9 cellular contexts compared by ENCODE assay signal in the genomic region with DNA sequence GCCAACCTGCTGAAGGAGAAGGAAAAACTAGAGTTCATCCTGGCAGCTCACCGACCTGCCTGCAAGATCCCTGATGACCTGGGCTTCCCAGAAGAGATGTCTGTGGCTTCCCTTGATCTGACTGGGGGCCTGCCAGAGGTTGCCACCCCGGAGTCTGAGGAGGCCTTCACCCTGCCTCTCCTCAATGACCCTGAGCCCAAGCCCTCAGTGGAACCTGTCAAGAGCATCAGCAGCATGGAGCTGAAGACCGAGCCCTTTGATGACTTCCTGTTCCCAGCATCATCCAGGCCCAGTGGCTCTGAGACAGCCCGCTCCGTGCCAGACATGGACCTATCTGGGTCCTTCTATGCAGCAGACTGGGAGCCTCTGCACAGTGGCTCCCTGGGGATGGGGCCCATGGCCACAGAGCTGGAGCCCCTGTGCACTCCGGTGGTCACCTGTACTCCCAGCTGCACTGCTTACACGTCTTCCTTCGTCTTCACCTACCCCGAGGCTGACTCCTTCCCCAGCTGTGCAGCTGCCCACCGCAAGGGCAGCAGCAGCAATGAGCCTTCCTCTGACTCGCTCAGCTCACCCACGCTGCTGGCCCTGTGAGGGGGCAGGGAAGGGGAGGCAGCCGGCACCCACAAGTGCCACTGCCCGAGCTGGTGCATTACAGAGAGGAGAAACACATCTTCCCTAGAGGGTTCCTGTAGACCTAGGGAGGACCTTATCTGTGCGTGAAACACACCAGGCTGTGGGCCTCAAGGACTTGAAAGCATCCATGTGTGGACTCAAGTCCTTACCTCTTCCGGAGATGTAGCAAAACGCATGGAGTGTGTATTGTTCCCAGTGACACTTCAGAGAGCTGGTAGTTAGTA. TPM values are rescaled to one million over a fixed set of nuclear protein-coding genes. Genes with fewer than 3 reads are reported as not detected.
DNase-seq lines count a peak whose midpoint lies in the region; ATAC-seq, FAIRE-seq and TF ChIP-seq lines count a peak whose summit lies in the region.
"Had no signal": no experiment of that assay in that cellular context is flagged by ENCODE, and none has a peak within 500 bp of the region (broad histone marks: within the 10 kb centered on the region; RNA-seq: fewer than 3 reads in every experiment).

No MANE protein-coding gene starts in this region.

- no peaks in the 10 kb centered on the region for H3K9me1 ChIP-seq in K562 (ENCODE audit: control insufficient read depth, insufficient read depth, low read length)

- H3K27ac ChIP-seq in K562 (ENCODE audit: extremely low read depth, low read depth, low read length) (no peak overlapping the region), stomach (peak overlapping the region; percentile 22 to 97 (median 97))

- H3K79me2 ChIP-seq in K562 (ENCODE audit: control insufficient read depth, insufficient read depth, low read length) = peaks cover 5% of the 10 kb centered on the region; the same call in 1 of the 3 replicates

- peaks cover 7% of the 10 kb centered on the region for H3K27me3 Mint-ChIP-seq in activated CD4-positive, alpha-beta T cell treated with anti-CD3 and anti-CD28 coated beads for 36 hours

- intact Hi-C loops in activated CD4-positive, alpha-beta T cell treated with anti-CD3 and anti-CD28 coated beads for 36 hours (cut with DNase I, micrococcal nuclease) = no loop called here
- intact Hi-C loops in K562 (cut with micrococcal nuclease) (no loop called here), stomach (cut with DNase I; ENCODE audit: low total_unique reads) (no loop called here)

- H3K4me3 ChIP-seq in K562 = no peak overlapping the region; the same call in 1 of the 2 replicates
- peak overlapping the region; percentile 65 to 93 (median 72) for H3K4me3 ChIP-seq in stomach

- H3K36me3 ChIP-seq in K562 (ENCODE audit: control insufficient read depth, insufficient read depth, low read length) = peaks cover 18% of the 10 kb centered on the region; the same call in 2 of the 3 replicates
- peaks cover 12 to 24% (median 20%) of the 10 kb centered on the region in 4 donors for H3K36me3 ChIP-seq in stomach

- TF ChIP-seq POLR2A in K562 (conservative IDR thresholded peaks at IDR 0.05) (no peak), stomach (IDR thresholded peaks at IDR 0.05) (peak in 1 of 4 donors; percentile 43)

- H3K27me3 ChIP-seq in K562 (ENCODE audit: control insufficient read depth in 2 of 2, insufficient read depth in 2 of 2, low read length in 2 of 2) (no peaks in the 10 kb centered on the region), stomach (no peaks in the 10 kb centered on the region)

- peaks cover 24% of the 10 kb centered on the region for H3K4me1 Mint-ChIP-seq in activated CD4-positive, alpha-beta T cell treated with anti-CD3 and anti-CD28 coated beads for 36 hours

- DNase-seq in activated CD4-positive, alpha-beta T cell treated with anti-CD3 and anti-CD28 coated beads for 36 hours = no peak
- DNase-seq in activated CD4-positive, alpha-beta T cell treated with anti-CD3 and anti-CD28 coated beads, Interleukin-2, amount 50 U/mL, for 48 hours = no peak
- DNase-seq in K562 (ENCODE audit: extremely low read depth in 1 of 4, low spot score in 3 of 4) (no peak), left kidney (ENCODE audit: low read depth, low spot score) (peak; percentile 33), stomach (no peak), HUDEP-2 (lab: John Stamatoyannopoulos, UW; ENCODE audit: unreplicated experiment in 76 of 76) (no peak), NCI-H446 (lab: John Stamatoyannopoulos, UW) (no peak), NCI-H2081 (lab: John Stamatoyannopoulos, UW) (no peak)

- H3K9ac ChIP-seq in K562 (ENCODE audit: insufficient read depth in 1 of 2, low read depth in 2 of 2, low read length in 2 of 2) = peak overlapping the region in 1 of 2 experiments; percentile 62; a peak in 1 of 4 replicates

- H3K36me3 Mint-ChIP-seq in activated CD4-positive, alpha-beta T cell treated with anti-CD3 and anti-CD28 coated beads for 36 hours (ENCODE audit: low read depth) = peaks cover 33% of the 10 kb centered on the region

- in situ Hi-C loops in K562 (cut with MboI) = no loop called here

- no peak overlapping the region; the same call in 1 of the 2 replicates for H3K4me2 ChIP-seq in K562 (ENCODE audit: insufficient read depth, low read length)

- no peak overlapping the region for H3K27ac Mint-ChIP-seq in activated CD4-positive, alpha-beta T cell treated with anti-CD3 and anti-CD28 coated beads for 36 hours

- H3K9me3 ChIP-seq in K562 (replicated peaks; ENCODE audit: control insufficient read depth, insufficient read depth, low read depth, low read length) (no peaks in the 10 kb centered on the region), stomach (no peaks in the 10 kb centered on the region)

- H3K4me3 Mint-ChIP-seq in activated CD4-positive, alpha-beta T cell treated with anti-CD3 and anti-CD28 coated beads for 36 hours = peak overlapping the region; percentile 85

- no peak for ATAC-seq in activated CD4-positive, alpha-beta T cell treated with anti-CD3 and anti-CD28 coated beads for 36 hours
- no peak for ATAC-seq in K562
- ATAC-seq: HCT116 had no signal

- CTCF ChIA-PET in activated CD4-positive, alpha-beta T cell treated with anti-CD3 and anti-CD28 coated beads for 36 hours (lab: Charles Lee) = interaction anchor here (0.5 to 6.6 kb wide), 5 partner anchors 10 to 243 kb away, joined by 3 to 35 read pairs (median 4); no protein-coding TSS in a partner anchor
- CTCF ChIA-PET in K562 (lab: Yijun Ruan, JAX; ENCODE audit: low intra/inter-chr PET ratio) = no interaction called here

- peaks cover 10% of the 10 kb centered on the region; the same call in 1 of the 2 replicates for H4K20me1 ChIP-seq in K562 (replicated peaks; ENCODE audit: control insufficient read depth, insufficient read depth, low read length)

- no peak overlapping the region for H2AFZ ChIP-seq in K562 (ENCODE audit: low read depth, low read length)

- no peaks in the 10 kb centered on the region for H3K9me3 Mint-ChIP-seq in activated CD4-positive, alpha-beta T cell treated with anti-CD3 and anti-CD28 coated beads for 36 hours (ENCODE audit: low read depth)

- no peak for TF ChIP-seq EP300 in K562 (IDR thresholded peaks at IDR 0.05; ENCODE audit: low read length)
- TF ChIP-seq EP300 in stomach (IDR thresholded peaks at IDR 0.05) = no peak

- POLR2A ChIA-PET in activated CD4-positive, alpha-beta T cell treated with anti-CD3 and anti-CD28 coated beads for 36 hours (lab: Charles Lee) = interaction anchor here (0.8 to 2.0 kb wide), 4 partner anchors 13 to 51 kb away, joined by 3 to 6 read pairs (median 3); no protein-coding TSS in a partner anchor
- POLR2A ChIA-PET in K562 (lab: Yijun Ruan, JAX) = interaction anchor here (1.0 to 3.5 kb wide), 8 partner anchors 9 to 117 kb away, joined by 3 to 24 read pairs (median 4); no protein-coding TSS in a partner anchor

- peak; percentile 26 for FAIRE-seq in K562 (lab: Jason Lieb, UNC)

- TF ChIP-seq CTCF in K562 (IDR thresholded peaks at IDR 0.05 in 2 of 3, conservative IDR thresholded peaks at IDR 0.05 in 1 of 3; ENCODE audit: insufficient read depth in 2 of 3, low read depth in 1 of 3, low read length in 3 of 3) (no peak), stomach (IDR thresholded peaks at IDR 0.05) (no peak)

- no TSS peak for BruUV-seq in K562 (replicated peaks; lab: Mats Ljungman, UMichigan)

- H3K4me1 ChIP-seq in K562 (replicated peaks in 1 of 2; ENCODE audit: control insufficient read depth in 2 of 2, insufficient read depth in 2 of 2, low read length in 2 of 2) (peaks cover 29 to 39% of the 10 kb centered on the region in 2 experiments), stomach (peaks cover 27 to 56% (median 51%) of the 10 kb centered on the region in 4 donors)

- 72% methylated on average over 11 of the region's 17 CpGs for WGBS in K562 (ENCODE audit: insufficient coverage, low coverage, missing lambda C conversion rate)
- WGBS in stomach, 5 donors = 52 to 77% (median 67%) methylated on average over 11 to 17 of the region's 17 CpGs

- TF ChIP-seq RAD21 in K562 (CRISPR knock-in tag; conservative IDR thresholded peaks at IDR 0.05 in 1 of 2, IDR thresholded peaks at IDR 0.05 in 1 of 2) = no peak

TF ChIP-seq in K562, 482 proteins besides CTCF, POLR2A, EP300 and RAD21 (continues in another document):
- TF ChIP-seq ZNF197 (CRISPR knock-in tag; IDR thresholded peaks at IDR 0.05; ENCODE audit: low read depth) (no peak), SP1 (CRISPR knock-in tag; IDR thresholded peaks at IDR 0.05) (peak; percentile 42; the same call in 1 of the 2 replicates), ZNF41 (CRISPR knock-in tag; conservative IDR thresholded peaks at IDR 0.05) (no peak), CREM (IDR thresholded peaks at IDR 0.05; ENCODE audit: low read depth) (no peak)
- TF ChIP-seq, protein P1, sequence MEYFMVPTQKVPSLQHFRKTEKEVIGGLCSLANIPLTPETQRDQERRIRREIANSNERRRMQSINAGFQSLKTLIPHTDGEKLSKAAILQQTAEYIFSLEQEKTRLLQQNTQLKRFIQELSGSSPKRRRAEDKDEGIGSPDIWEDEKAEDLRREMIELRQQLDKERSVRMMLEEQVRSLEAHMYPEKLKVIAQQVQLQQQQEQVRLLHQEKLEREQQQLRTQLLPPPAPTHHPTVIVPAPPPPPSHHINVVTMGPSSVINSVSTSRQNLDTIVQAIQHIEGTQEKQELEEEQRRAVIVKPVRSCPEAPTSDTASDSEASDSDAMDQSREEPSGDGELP (CRISPR knock-in tag; IDR thresholded peaks at IDR 0.05; ENCODE audit: borderline replicate concordance) = peak; percentile 14; the same call in 1 of the 2 replicates

RNA-seq across cellular contexts. Expression of a gene that starts 2.4 kb away (rescaled TPM):
- 10 to 100 TPM; 16.0 to 21.1 TPM for total RNA-seq in activated CD4-positive, alpha-beta T cell treated with anti-CD3 and anti-CD28 coated beads for 36 hours
- 20.9 and 54.0 TPM in 2 replicates for total RNA-seq in K562 (2011; cell fraction: chromatin; rRNA removed; ENCODE audit: low replicate concordance)
- 42.1 and 51.5 TPM in 2 replicates for total RNA-seq in K562 (2011; cell fraction: nucleolus; rRNA removed)
- 28.7 and 32.3 TPM in 2 replicates for total RNA-seq in K562 (2011; cell fraction: nucleoplasm; rRNA removed)
- total RNA-seq in K562 (2014; rRNA removed) = 12.1 and 19.4 TPM in 2 replicates
- 4.2 and 8.9 TPM in 2 replicates for total RNA-seq in K562 (2014; rRNA removed; fragmentation: Illumina TruSeq; extraction: Trizol)
- total RNA-seq in K562 (2015; rRNA removed; fragmentation: Illumina TruSeq; extraction: Trizol) = 0.54 and 1.1 TPM in 2 replicates
- total RNA-seq in K562 (2021) = 13.8 and 17.4 TPM in 2 replicates
- 3.6 and 5.7 TPM in 2 replicates for polyA plus RNA-seq in K562 (2011; rRNA removed)
- 3.7 and 20.6 TPM in 2 replicates for polyA plus RNA-seq in K562 (2011; cell fraction: cytosol; rRNA removed)
- polyA plus RNA-seq in K562 (2011; cell fraction: nucleus; rRNA removed) = 13.7 and 48.9 TPM in 2 replicates
- polyA plus RNA-seq in K562 (2012) = 8.3 and 9.7 TPM in 2 replicates
- polyA plus RNA-seq in K562 (2014; fragmentation: Illumina TruSeq; extraction: Trizol) = 8.2 and 12.8 TPM in 2 replicates
- polyA plus RNA-seq in K562 (2014; fragmentation: Nextera tagmentation; extraction: Ambion mirVana) = 1 to 10 TPM in 1 of 2 experiments, under 1 TPM in 1; 0.56 to 2.1 TPM
- polyA plus RNA-seq in K562 (2014; rRNA removed) = 11.6 and 14.8 TPM in 2 replicates
- polyA minus RNA-seq in K562 (2011; rRNA and poly(A)+ RNA removed) = 3.8 and 7.1 TPM in 2 replicates
- polyA minus RNA-seq in K562 (2011; cell fraction: cytosol; rRNA and poly(A)+ RNA removed) = 7.6 and 8.7 TPM in 2 replicates
- 24.0 and 43.5 TPM in 2 replicates for polyA minus RNA-seq in K562 (2011; cell fraction: nucleus; rRNA and poly(A)+ RNA removed)
- 1,000 to 10,000 TPM in 1 of 5 donors, 100 to 1,000 TPM in 4; 134 to 1,274 (median 649) TPM for total RNA-seq in stomach
- polyA plus RNA-seq in stomach = 10 to 100 TPM; 62.2 to 82.0 (median 77.1) TPM
